In the genomic region with DNA sequence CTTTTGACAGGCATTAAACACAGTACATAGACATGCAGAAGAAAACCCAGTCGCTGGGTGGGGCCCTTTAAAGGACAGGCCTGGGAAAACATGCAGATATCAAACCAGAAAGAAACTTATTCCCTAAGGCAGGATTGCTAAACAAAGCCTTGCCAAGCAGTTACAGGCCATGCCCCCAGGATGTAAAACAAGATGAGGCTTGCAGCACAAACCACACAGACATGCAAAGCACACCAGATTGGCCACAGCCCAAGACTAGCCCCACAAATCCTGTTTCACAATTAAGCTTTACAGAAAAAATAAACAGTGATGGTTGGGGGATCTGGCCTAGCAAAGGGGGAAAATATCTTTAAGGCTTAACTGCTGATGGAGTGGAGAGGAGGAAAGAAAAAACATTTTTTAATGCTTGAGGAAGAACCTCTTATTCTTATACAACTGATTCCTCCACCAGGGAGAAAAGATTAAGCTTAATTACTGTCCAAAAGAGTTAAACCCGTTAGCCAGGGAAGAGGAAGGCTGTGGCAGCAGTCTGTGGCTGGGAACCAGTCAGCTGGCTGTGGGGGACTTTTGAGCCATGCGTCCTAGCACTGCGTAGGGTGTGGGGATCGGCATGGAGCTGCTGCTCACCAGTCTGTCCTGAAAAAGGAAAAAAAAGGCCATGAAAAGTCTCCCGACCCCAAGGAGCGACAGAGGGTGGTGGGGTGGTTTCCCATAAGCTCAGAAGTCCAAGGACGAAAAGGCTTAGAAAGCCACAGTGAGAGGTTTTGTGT, we compare ENCODE assay signal across 8 cellular contexts. TPM values are rescaled to one million over a fixed set of nuclear protein-coding genes. Genes with fewer than 3 reads are reported as not detected.
DNase-seq lines count a peak whose midpoint lies in the region; ATAC-seq and TF ChIP-seq lines count a peak whose summit lies in the region.

No MANE protein-coding gene starts in this region.

- POLR2A ChIA-PET in AG04450 (lab: Yijun Ruan, JAX): interaction anchor here (1.4 kb wide), 1 partner anchor 98 kb away, joined by 4 read pairs; a partner anchor contains a TSS
- POLR2A ChIA-PET in CD4-positive, alpha-beta memory T cell (lab: Charles Lee; ENCODE audit: partially characterized antibody): no interaction called here

- H3K27me3 Mint-ChIP-seq in activated naive CD8-positive, alpha-beta T cell treated with anti-CD3 and anti-CD28 coated beads, Interleukin-2, amount 50 U/mL, for 24 hours: no peaks in the 10 kb centered on the region
- peaks cover 0 to 4% of the 10 kb centered on the region in 2 donors for H3K27me3 Mint-ChIP-seq in CD4-positive, alpha-beta memory T cell

- H3K4me3 ChIP-seq in AG04450 (ENCODE audit: low read depth, low read length): no peak overlapping the region
- no peak overlapping the region for H3K4me3 ChIP-seq in CD4-positive, alpha-beta memory T cell (ENCODE audit: low read length in 2 of 2)

- peak overlapping the region; percentile 33 for H3K27ac ChIP-seq in AG04450 (ENCODE audit: low read depth, low read length)
- H3K27ac ChIP-seq in CD4-positive, alpha-beta memory T cell (ENCODE audit: low read depth, low read length): no peak overlapping the region

- TF ChIP-seq CTCF in AG04450 (IDR thresholded peaks at IDR 0.05; ENCODE audit: low read depth, low read length): no peak

- peaks cover 5% of the 10 kb centered on the region for H3K9me3 Mint-ChIP-seq in activated naive CD8-positive, alpha-beta T cell treated with anti-CD3 and anti-CD28 coated beads, Interleukin-2, amount 50 U/mL, for 24 hours
- peaks cover 0 to 7% (median under 1%) of the 10 kb centered on the region in 8 donors for H3K9me3 Mint-ChIP-seq in CD4-positive, alpha-beta memory T cell

- DNase-seq in AG04450 (ENCODE audit: low read depth, low spot score) (peak; percentile 39), MV-4-11 (lab: John Stamatoyannopoulos, UW) (peak; percentile 80), epidermal melanocyte (ENCODE audit: insufficient read length, low spot score) (peak; percentile 17), anterior cingulate cortex (lab: John Stamatoyannopoulos, UW) (no peak)
- no peak for DNase-seq in activated naive CD8-positive, alpha-beta T cell treated with anti-CD3 and anti-CD28 coated beads, Interleukin-2, amount 50 U/mL, for 24 hours
- DNase-seq in CD4-positive, alpha-beta memory T cell: no peak

- H3K27me3 ChIP-seq in AG04450 (ENCODE audit: control insufficient read depth, insufficient read depth, low read length): no peaks in the 10 kb centered on the region
- no peaks in the 10 kb centered on the region for H3K27me3 ChIP-seq in CD4-positive, alpha-beta memory T cell (ENCODE audit: insufficient read depth, low read length)

- H3K27ac Mint-ChIP-seq in activated naive CD8-positive, alpha-beta T cell treated with anti-CD3 and anti-CD28 coated beads, Interleukin-2, amount 50 U/mL, for 24 hours: no peak overlapping the region
- H3K27ac Mint-ChIP-seq in CD4-positive, alpha-beta memory T cell: no peak overlapping the region

- H3K4me1 Mint-ChIP-seq in activated naive CD8-positive, alpha-beta T cell treated with anti-CD3 and anti-CD28 coated beads, Interleukin-2, amount 50 U/mL, for 24 hours: no peaks in the 10 kb centered on the region
- H3K4me1 Mint-ChIP-seq in CD4-positive, alpha-beta memory T cell: no peaks in the 10 kb centered on the region

- no peak overlapping the region for H3K4me3 Mint-ChIP-seq in activated naive CD8-positive, alpha-beta T cell treated with anti-CD3 and anti-CD28 coated beads, Interleukin-2, amount 50 U/mL, for 24 hours
- H3K4me3 Mint-ChIP-seq in CD4-positive, alpha-beta memory T cell: no peak overlapping the region

- peaks cover 3% of the 10 kb centered on the region for H3K36me3 Mint-ChIP-seq in activated naive CD8-positive, alpha-beta T cell treated with anti-CD3 and anti-CD28 coated beads, Interleukin-2, amount 50 U/mL, for 24 hours (ENCODE audit: low read depth)
- H3K36me3 Mint-ChIP-seq in CD4-positive, alpha-beta memory T cell: no peaks in the 10 kb centered on the region

- intact Hi-C loops in CD4-positive, alpha-beta memory T cell (cut with micrococcal nuclease): no loop called here

- no peaks in the 10 kb centered on the region for H3K9me3 ChIP-seq in AG04450 (ENCODE audit: control insufficient read depth, insufficient read depth, low read length)
- no peaks in the 10 kb centered on the region for H3K9me3 ChIP-seq in CD4-positive, alpha-beta memory T cell (ENCODE audit: control insufficient read depth in 1 of 2, low read length in 2 of 2)

- CTCF ChIA-PET in AG04450 (lab: Charles Lee): interaction anchor here (0.6 to 2.0 kb wide), 2 partner anchors 19 to 98 kb away, joined by 5 to 6 read pairs; no protein-coding TSS in a partner anchor
- CTCF ChIA-PET in CD4-positive, alpha-beta memory T cell (lab: Charles Lee; ENCODE audit: partially characterized antibody): no interaction called here

- ATAC-seq in GM21447 (IDR thresholded peaks at IDR 0.05; ENCODE audit: unreplicated experiment) (peak; percentile 75), HG03565 (IDR thresholded peaks at IDR 0.05; ENCODE audit: unreplicated experiment) (no peak)
- ATAC-seq in activated naive CD8-positive, alpha-beta T cell treated with anti-CD3 and anti-CD28 coated beads, Interleukin-2, amount 50 U/mL, for 24 hours: no peak

- H3K4me1 ChIP-seq in CD4-positive, alpha-beta memory T cell (ENCODE audit: insufficient read depth, low read length): no peaks in the 10 kb centered on the region

- no peaks in the 10 kb centered on the region for H3K36me3 ChIP-seq in CD4-positive, alpha-beta memory T cell (ENCODE audit: insufficient read depth, low read length)

RNA-seq across cellular contexts. Expression of a gene that starts 28.4 kb away (rescaled TPM):
- polyA plus RNA-seq in AG04450 (2011; rRNA removed): 0.09 TPM in 1 of 2 replicates, not detected in the other
- polyA minus RNA-seq in AG04450 (2011; rRNA and poly(A)+ RNA removed): not detected in 2 replicates
- not detected for total RNA-seq in CD4-positive, alpha-beta memory T cell
- under 1 TPM in 1 of 2 donors, not detected in 1; 0.02 TPM for polyA plus RNA-seq in CD4-positive, alpha-beta memory T cell

Comparison
In these comparisons a context has a peak if more than half of its experiments do, and no peak if none do; other contexts are left out.
1. DNase-seq: peak in AG04450 (single experiment), MV-4-11 (single experiment) and epidermal melanocyte (single experiment); none in activated naive CD8-positive, alpha-beta T cell treated with anti-CD3 and anti-CD28 coated beads, Interleukin-2, amount 50 U/mL, for 24 hours (single experiment), anterior cingulate cortex (0 of 58) and CD4-positive, alpha-beta memory T cell (0 of 5).